ENCODE assay signal across 9 cellular contexts in the genomic region with DNA sequence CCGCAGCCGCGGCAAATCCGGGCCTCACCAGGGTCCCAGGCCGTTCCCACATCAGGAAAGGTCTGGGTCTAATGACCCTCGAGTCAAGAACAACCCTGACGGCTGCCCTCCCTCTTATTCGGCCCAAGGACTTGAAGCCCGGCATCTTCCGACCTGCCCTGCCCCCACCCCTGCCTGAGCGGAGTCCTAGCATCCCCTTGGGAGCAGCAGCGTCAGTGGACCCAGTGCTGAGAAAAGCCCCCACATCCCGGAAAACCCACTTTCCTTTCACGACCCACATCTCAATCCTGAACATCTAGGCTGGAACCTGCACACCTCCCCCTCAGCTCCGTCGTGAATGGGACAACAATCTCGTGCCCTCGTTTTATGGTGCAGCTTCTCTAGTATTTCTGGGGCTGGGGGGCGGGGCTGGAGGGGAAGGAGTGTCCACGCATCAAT. TPM values are rescaled to one million over a fixed set of nuclear protein-coding genes. Genes with fewer than 3 reads are reported as not detected.
DNase-seq lines count a peak whose midpoint lies in the region; ATAC-seq and TF ChIP-seq lines count a peak whose summit lies in the region.
"Had no signal": no experiment of that assay in that cellular context is flagged by ENCODE, and none has a peak within 500 bp of the region (broad histone marks: within the 10 kb centered on the region; RNA-seq: fewer than 3 reads in every experiment).

No MANE protein-coding gene starts in this region.

- peaks cover 35% of the 10 kb centered on the region for H3K79me2 ChIP-seq in DND-41 (ENCODE audit: insufficient read depth, low read length)
- H3K79me2 ChIP-seq in OCI-LY3 (ENCODE audit: low read length): peaks cover 20% of the 10 kb centered on the region

- no peaks in the 10 kb centered on the region for H3K27me3 ChIP-seq in DND-41 (ENCODE audit: insufficient read depth, low read length, poor library complexity)
- H3K27me3 ChIP-seq in OCI-LY3 (ENCODE audit: low read depth, low read length): no peaks in the 10 kb centered on the region
- no peaks in the 10 kb centered on the region for H3K27me3 ChIP-seq in rectal smooth muscle tissue (ENCODE audit: control insufficient read depth, insufficient read depth, low read length)

- no peak overlapping the region for H3K27ac ChIP-seq in DND-41 (ENCODE audit: low read length)
- no peak overlapping the region for H3K27ac ChIP-seq in OCI-LY3 (ENCODE audit: low read length)
- peak overlapping the region; percentile 3 for H3K27ac ChIP-seq in rectal smooth muscle tissue (ENCODE audit: low read depth, low read length)

- DNase-seq in DND-41 (no peak), fibroblast of villous mesenchyme (ENCODE audit: low read depth) (peak; percentile 54), kidney tubule cell (ENCODE audit: low spot score) (no peak), NCI-H446 (lab: John Stamatoyannopoulos, UW) (no peak)
- no peak for DNase-seq in stimulated activated naive CD8-positive, alpha-beta T cell treated with anti-CD3 and anti-CD28 coated beads, Interleukin-15, Interleukin-2, amounts not matched to agents 100 U/mL and 50 U/mL, for 24 hours
- no peak for DNase-seq in stimulated activated naive CD4-positive, alpha-beta T cell treated with Interleukin-2 at 50 U/mL for 16 hours (lab: John Stamatoyannopoulos, UW)
- DNase-seq: activated CD4-positive, CD25-positive, alpha-beta regulatory T cell had no signal

- H4K20me1 ChIP-seq in DND-41 (ENCODE audit: insufficient read depth, low read length): peaks cover 2% of the 10 kb centered on the region; the same call in 1 of the 2 replicates
- H4K20me1 ChIP-seq in OCI-LY3 (ENCODE audit: insufficient read depth, low read length): peaks cover 14% of the 10 kb centered on the region; the same call in 1 of the 2 replicates

- H3K9me3 ChIP-seq in DND-41 (ENCODE audit: insufficient read depth, low read length, severe bottlenecking) (no peaks in the 10 kb centered on the region), OCI-LY3 (ENCODE audit: insufficient read depth, low read length) (no peaks in the 10 kb centered on the region)

- no peak for ATAC-seq in DND-41 (ENCODE audit: insufficient read depth, low read depth)
- no peak for ATAC-seq in stimulated activated naive CD8-positive, alpha-beta T cell treated with anti-CD3 and anti-CD28 coated beads, Interleukin-15, Interleukin-2, amounts not matched to agents 100 U/mL and 50 U/mL, for 24 hours

- no peak for TF ChIP-seq CTCF in DND-41 (IDR thresholded peaks at IDR 0.05; ENCODE audit: borderline replicate concordance, extremely low read depth, low read length, poor library complexity, severe bottlenecking)
- TF ChIP-seq CTCF in OCI-LY3 (IDR thresholded peaks at IDR 0.05; ENCODE audit: low read depth, low read length): no peak
- TF ChIP-seq CTCF in fibroblast of villous mesenchyme (IDR thresholded peaks at IDR 0.05; ENCODE audit: insufficient read depth, low read depth, low read length): no peak

- H3K9ac ChIP-seq in DND-41 (ENCODE audit: low read depth, low read length): peak overlapping the region; percentile 79
- no peak overlapping the region for H3K9ac ChIP-seq in OCI-LY3 (ENCODE audit: low read length)
- H3K9ac ChIP-seq in rectal smooth muscle tissue (ENCODE audit: low read length): no peak overlapping the region

- peaks cover 46% of the 10 kb centered on the region for H3K36me3 ChIP-seq in DND-41 (ENCODE audit: insufficient read depth, low read length)
- H3K36me3 ChIP-seq in OCI-LY3 (replicated peaks; ENCODE audit: low read depth, low read length): peaks cover 30% of the 10 kb centered on the region
- H3K36me3 ChIP-seq in rectal smooth muscle tissue (ENCODE audit: control insufficient read depth, insufficient read depth, low read length): peaks cover 10% of the 10 kb centered on the region

- peaks cover 53% of the 10 kb centered on the region for H3K4me1 ChIP-seq in DND-41 (ENCODE audit: insufficient read depth, low read length)
- peaks cover 28% of the 10 kb centered on the region for H3K4me1 ChIP-seq in OCI-LY3 (ENCODE audit: low read length)
- H3K4me1 ChIP-seq in rectal smooth muscle tissue (ENCODE audit: control insufficient read depth, insufficient read depth, low read length): peaks cover 15% of the 10 kb centered on the region

- H3K4me2 ChIP-seq in DND-41 (ENCODE audit: insufficient read depth, low read length) (peak overlapping the region; percentile 100), OCI-LY3 (ENCODE audit: low read length) (peak overlapping the region; percentile 96)

- H2AFZ ChIP-seq in DND-41 (ENCODE audit: low read depth, low read length) (no peak overlapping the region), OCI-LY3 (ENCODE audit: low read depth, low read length) (no peak overlapping the region)

- H3K4me3 ChIP-seq in DND-41 (ENCODE audit: low read depth in 1 of 2, low read length in 2 of 2) (peak overlapping the region in 1 of 2 experiments; percentile 73; a peak in 2 of 4 replicates), OCI-LY3 (ENCODE audit: low read length) (peak overlapping the region; percentile 90), fibroblast of villous mesenchyme (ENCODE audit: low read depth, low read length) (peak overlapping the region; percentile 82), rectal smooth muscle tissue (ENCODE audit: low read length) (peak overlapping the region; percentile 94)

RNA-seq across cellular contexts. Expression of a gene that starts 0.8 kb away (rescaled TPM):
- total RNA-seq in fibroblast of villous mesenchyme: 0.43 and 1.3 TPM in 2 replicates

RNA-seq across cellular contexts. Expression of a gene that starts 1.7 kb away (rescaled TPM):
- total RNA-seq in fibroblast of villous mesenchyme: 55.3 and 73.1 TPM in 2 replicates

RNA-seq across cellular contexts. Expression of a gene that starts 2.1 kb away (rescaled TPM):
- 6.4 and 11.2 TPM in 2 replicates for total RNA-seq in fibroblast of villous mesenchyme

RNA-seq across cellular contexts. Expression of a gene that starts 21.6 kb away (rescaled TPM):
- total RNA-seq in fibroblast of villous mesenchyme: 3.0 and 5.8 TPM in 2 replicates

RNA-seq across cellular contexts. Expression of a gene that starts 32.9 kb away (rescaled TPM):
- total RNA-seq in fibroblast of villous mesenchyme: 103 and 111 TPM in 2 replicates
